ENCODE assay signal across 13 cellular contexts in the genomic region with DNA sequence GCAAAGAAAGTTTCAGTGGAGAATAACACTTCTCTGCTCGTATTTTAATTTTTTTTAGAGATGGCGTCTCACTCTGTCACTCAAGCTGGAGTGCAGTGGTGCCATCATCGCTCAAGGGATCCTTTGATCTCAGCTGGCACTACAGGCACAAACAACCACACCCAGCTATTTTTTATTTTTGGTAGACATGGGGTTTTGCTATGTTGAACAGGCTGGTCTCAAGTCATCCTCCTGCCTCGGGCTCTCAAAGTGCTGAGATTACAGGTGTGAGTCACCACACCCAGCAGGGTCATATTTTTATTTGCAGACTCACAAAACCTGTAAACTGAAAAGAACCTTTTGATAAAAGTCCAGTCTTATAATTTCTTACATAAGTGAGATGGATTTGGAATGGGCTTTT. TPM values are rescaled to one million over a fixed set of nuclear protein-coding genes. Genes with fewer than 3 reads are reported as not detected.
DNase-seq lines count a peak whose midpoint lies in the region; ATAC-seq, FAIRE-seq and TF ChIP-seq lines count a peak whose summit lies in the region.
"Had no signal": no experiment of that assay in that cellular context is flagged by ENCODE, and none has a peak within 500 bp of the region (broad histone marks: within the 10 kb centered on the region; RNA-seq: fewer than 3 reads in every experiment).

No MANE protein-coding gene starts in this region.

- H3K9me3 ChIP-seq in CD8-positive, alpha-beta T cell (ENCODE audit: low read length), result no peaks in the 10 kb centered on the region
- H3K9me3 ChIP-seq in PC-3 (ENCODE audit: low read length) (no peaks in the 10 kb centered on the region), mucosa of descending colon (no peaks in the 10 kb centered on the region)
- H3K9me3 ChIP-seq: left lung, psoas muscle had no signal

- no TSS peak for BruUV-seq in PC-3 (replicated peaks; lab: Mats Ljungman, UMichigan)

- FAIRE-seq in frontal cortex (lab: Jason Lieb, UNC), result no peak

- TF ChIP-seq CTCF in CD8-positive, alpha-beta T cell (IDR thresholded peaks at IDR 0.05), result no peak
- TF ChIP-seq CTCF in PC-3 (conservative IDR thresholded peaks at IDR 0.05; ENCODE audit: low read depth, low read length), result no peak
- no peak for TF ChIP-seq CTCF in mucosa of descending colon (IDR thresholded peaks at IDR 0.05)

- peaks cover 48% of the 10 kb centered on the region for H3K79me2 ChIP-seq in PC-3 (ENCODE audit: low read length)

- no peak overlapping the region for H3K4me3 ChIP-seq in CD8-positive, alpha-beta T cell (ENCODE audit: low read depth, low read length)
- no peak overlapping the region for H3K4me3 ChIP-seq in PC-3 (ENCODE audit: low read length)
- H3K4me3 ChIP-seq in mucosa of descending colon, result no peak overlapping the region
- H3K4me3 ChIP-seq: left lung had no signal

- no peaks in the 10 kb centered on the region for H3K27me3 Mint-ChIP-seq in CD8-positive, alpha-beta T cell (ENCODE audit: low read depth)

- H3K4me1 Mint-ChIP-seq in CD8-positive, alpha-beta T cell (ENCODE audit: low read depth), result peaks cover 71% of the 10 kb centered on the region

- H3K36me3 ChIP-seq in CD8-positive, alpha-beta T cell (ENCODE audit: insufficient read depth, low read length), result no peaks in the 10 kb centered on the region
- no peaks in the 10 kb centered on the region; the same call in 1 of the 2 replicates for H3K36me3 ChIP-seq in PC-3 (ENCODE audit: low read depth, low read length)
- no peaks in the 10 kb centered on the region for H3K36me3 ChIP-seq in mucosa of descending colon (ENCODE audit: low read depth)
- H3K36me3 ChIP-seq: left lung had no signal

- H3K9me2 ChIP-seq in PC-3 (replicated peaks; ENCODE audit: low read length), result no peaks in the 10 kb centered on the region

- no peak for ATAC-seq in CD8-positive, alpha-beta T cell
- ATAC-seq in PC-3, result peak; percentile 23
- ATAC-seq in mucosa of descending colon, result peak; percentile 14
- no peak for ATAC-seq in HG03342 (IDR thresholded peaks at IDR 0.05; ENCODE audit: unreplicated experiment)
- no peak for ATAC-seq in GM18520 (IDR thresholded peaks at IDR 0.05; ENCODE audit: unreplicated experiment)
- ATAC-seq: left lung, psoas muscle, WTC11 had no signal

- no peak overlapping the region for H3K27ac ChIP-seq in CD8-positive, alpha-beta T cell (ENCODE audit: low read depth, low read length)
- peak overlapping the region; percentile 40 for H3K27ac ChIP-seq in PC-3 (ENCODE audit: low read length)
- H3K27ac ChIP-seq: left lung, psoas muscle had no signal

- H2AFZ ChIP-seq in PC-3 (ENCODE audit: low read length), result no peak overlapping the region

- no peaks in the 10 kb centered on the region for H3F3A ChIP-seq in PC-3 (ENCODE audit: low read length, unreplicated experiment)

- no peaks in the 10 kb centered on the region for H4K20me1 ChIP-seq in PC-3 (ENCODE audit: low read length)

- H3K27me3 ChIP-seq in CD8-positive, alpha-beta T cell (ENCODE audit: insufficient read depth, low read length), result no peaks in the 10 kb centered on the region
- H3K27me3 ChIP-seq in PC-3 (ENCODE audit: low read length), result no peaks in the 10 kb centered on the region

- H3K9ac ChIP-seq in PC-3 (ENCODE audit: low read length), result no peak overlapping the region

- intact Hi-C loops in CD8-positive, alpha-beta T cell (cut with DNase I, micrococcal nuclease), result loop anchor here in 1 of 2 experiments (10.0 kb wide), 1 partner anchor 926 kb away; a partner anchor contains a TSS
- intact Hi-C loops in PC-3 (cut with micrococcal nuclease), result no loop called here
- intact Hi-C loops in mucosa of descending colon (cut with DNase I, micrococcal nuclease), result no loop called here

- H3K36me3 Mint-ChIP-seq in CD8-positive, alpha-beta T cell, result peaks cover 19% of the 10 kb centered on the region
- H3K36me3 Mint-ChIP-seq: WTC11 had no signal

- peaks cover 51% of the 10 kb centered on the region for H3K4me1 ChIP-seq in CD8-positive, alpha-beta T cell (ENCODE audit: insufficient read depth, low read length)
- peaks cover 23% of the 10 kb centered on the region for H3K4me1 ChIP-seq in PC-3 (ENCODE audit: insufficient read depth, low read length)
- H3K4me1 ChIP-seq in mucosa of descending colon (ENCODE audit: low read depth), result peaks cover 56% of the 10 kb centered on the region

- H3K4me3 Mint-ChIP-seq in CD8-positive, alpha-beta T cell, result peak overlapping the region; percentile 64

- CTCF ChIA-PET in CD8-positive, alpha-beta T cell (lab: Charles Lee), result interaction anchor here (1.2 kb wide), 1 partner anchor 217 kb away, joined by 3 read pairs; no protein-coding TSS in a partner anchor
- CTCF ChIA-PET in PC-3 (lab: Charles Lee), result no interaction called here

- peak in 4 of 7 experiments; percentile 8 to 60 (median 36) for DNase-seq in CD8-positive, alpha-beta T cell
- DNase-seq in PC-3 (peak; percentile 84), mucosa of descending colon (peak in 2 of 3 donors; percentile 30 to 52), NCI-H226 (no peak), frontal cortex (ENCODE audit: low spot score in 2 of 2) (no peak)
- peak; percentile 34 for DNase-seq in activated effector memory CD4-positive, alpha-beta T cell treated with Interleukin-2 at 50 U/mL for 16 hours
- DNase-seq: left lung, NCI-H1105, OCI-M1, psoas muscle had no signal

- H3K9me3 Mint-ChIP-seq in CD8-positive, alpha-beta T cell, result no peaks in the 10 kb centered on the region
- H3K9me3 Mint-ChIP-seq: WTC11 had no signal

- H3K4me2 ChIP-seq in PC-3 (ENCODE audit: low read length), result peak overlapping the region; percentile 47

- peak overlapping the region; percentile 87 for H3K27ac Mint-ChIP-seq in CD8-positive, alpha-beta T cell
- H3K27ac Mint-ChIP-seq: WTC11 had no signal

- POLR2A ChIA-PET in CD8-positive, alpha-beta T cell (lab: Charles Lee), result interaction anchor here (1.6 kb wide), 1 partner anchor 191 kb away, joined by 6 read pairs; no protein-coding TSS in a partner anchor
- POLR2A ChIA-PET in PC-3 (lab: Charles Lee; ENCODE audit: unreplicated experiment), result no interaction called here

RNA-seq across cellular contexts. Expression of a gene that starts 2.6 kb away (rescaled TPM):
- total RNA-seq in CD8-positive, alpha-beta T cell, result 10 to 100 TPM; 20.1 to 22.5 TPM
- total RNA-seq in PC-3 (2014; rRNA removed) (9.4 and 10.1 TPM in 2 replicates), mucosa of descending colon (10 to 100 TPM; 65.6 to 82.2 (median 76.0) TPM), frontal cortex (53.8 TPM)

RNA-seq across cellular contexts. Expression of a gene that starts 2.8 kb away (rescaled TPM):
- 1 to 10 TPM; 4.5 to 5.8 TPM for total RNA-seq in CD8-positive, alpha-beta T cell
- total RNA-seq in PC-3 (2014; rRNA removed) (27.8 and 28.9 TPM in 2 replicates), mucosa of descending colon (10 to 100 TPM; 47.4 to 79.1 (median 62.1) TPM), frontal cortex (129 TPM)

Comparison
In these comparisons a context has a peak if more than half of its experiments do, and no peak if none do; other contexts are left out.
1. ATAC-seq: peak in PC-3 (single experiment) and mucosa of descending colon (single experiment); none in CD8-positive, alpha-beta T cell (single experiment), HG03342 (single experiment) and GM18520 (single experiment).
2. DNase-seq: peak in CD8-positive, alpha-beta T cell (4 of 7), PC-3 (single experiment), activated effector memory CD4-positive, alpha-beta T cell treated with Interleukin-2 at 50 U/mL for 16 hours (single experiment) and mucosa of descending colon (2 of 3); none in NCI-H226 (single experiment) and frontal cortex (0 of 2).